ENCODE assay signal across 8 cellular contexts in the genomic region with DNA sequence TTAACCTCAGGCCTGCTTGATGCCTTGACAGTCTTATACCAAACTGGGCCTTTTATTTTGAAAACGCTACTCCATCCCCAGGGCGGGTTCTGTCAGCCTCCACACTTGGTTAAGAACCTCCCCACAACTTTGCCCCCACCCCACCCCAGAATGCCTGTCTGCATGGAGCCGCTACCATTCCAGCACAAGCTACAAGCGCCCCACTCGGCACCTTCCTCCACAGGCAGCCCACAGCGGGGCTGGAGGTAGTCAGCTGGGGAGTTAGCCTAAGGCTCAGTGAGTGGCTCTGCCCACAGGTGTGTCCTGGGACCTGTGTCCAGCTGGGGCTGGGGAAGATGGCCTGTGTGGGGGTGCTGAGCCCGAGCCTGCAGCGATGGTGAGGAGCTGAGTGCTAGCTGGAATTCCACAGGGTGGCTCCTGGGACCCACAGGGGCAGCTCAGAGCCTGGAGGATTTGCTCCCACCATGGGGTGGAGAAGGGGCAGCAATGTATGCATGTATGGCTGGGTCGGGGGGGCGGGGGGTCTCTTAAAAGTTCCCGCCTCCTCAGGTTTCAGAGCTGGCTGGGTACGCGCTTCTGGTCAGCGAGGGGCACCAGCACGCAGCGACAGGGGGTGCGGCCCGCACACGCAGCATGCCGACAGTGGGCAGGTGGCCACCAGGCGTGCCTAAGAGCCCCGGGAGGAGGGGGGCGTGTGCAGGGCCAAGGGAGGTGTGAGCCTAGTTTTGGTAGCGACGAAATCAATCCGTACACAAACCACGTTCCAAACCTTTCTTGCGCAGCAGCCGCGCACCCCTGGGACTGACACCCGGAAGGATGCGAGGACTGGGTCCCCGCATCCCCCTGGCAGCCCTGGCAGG. TPM values are rescaled to one million over a fixed set of nuclear protein-coding genes. Genes with fewer than 3 reads are reported as not detected.
A peak's percentile ranks its signal among the peaks of the same experiment; 100 is the strongest.
DNase-seq lines count a peak whose midpoint lies in the region; ATAC-seq lines count a peak whose summit lies in the region.

No MANE protein-coding gene starts in this region.

- H3K4me1 ChIP-seq in mononuclear cell (ENCODE audit: insufficient read depth, low read length) = peaks cover 7% of the 10 kb centered on the region
- H3K4me1 ChIP-seq in aorta (ENCODE audit: control insufficient read depth in 1 of 2, insufficient read depth in 2 of 2, low read length in 2 of 2) = peaks cover 0 to 1% of the 10 kb centered on the region in 2 donors

- intact Hi-C loops in dendritic cell treated with granulocyte-macrophage colony-stimulating factor and Interleukin-4, amounts not matched to agents 40 ng/mL and 50 ng/mL, for 4 days (cut with micrococcal nuclease) = no loop called here
- intact Hi-C loops in aorta (cut with DNase I) = no loop called here

- H3K36me3 ChIP-seq in aorta (ENCODE audit: control insufficient read depth in 1 of 2, insufficient read depth in 2 of 2, low read length in 1 of 2) = no peaks in the 10 kb centered on the region

- H3K36me3 Mint-ChIP-seq in dendritic cell treated with granulocyte-macrophage colony-stimulating factor and Interleukin-4, amounts not matched to agents 40 ng/mL and 50 ng/mL, for 4 days (ENCODE audit: low read depth) = no peaks in the 10 kb centered on the region

- H3K4me1 Mint-ChIP-seq in dendritic cell treated with granulocyte-macrophage colony-stimulating factor and Interleukin-4, amounts not matched to agents 40 ng/mL and 50 ng/mL, for 4 days (ENCODE audit: low read depth) = peaks cover 10% of the 10 kb centered on the region

- H3K27ac ChIP-seq in aorta (ENCODE audit: low read depth in 1 of 2, low read length in 2 of 2) = peak overlapping the region in 1 of 2 donors; percentile 77

- no peaks in the 10 kb centered on the region for H3K9me3 Mint-ChIP-seq in dendritic cell treated with granulocyte-macrophage colony-stimulating factor and Interleukin-4, amounts not matched to agents 40 ng/mL and 50 ng/mL, for 4 days

- H3K4me3 Mint-ChIP-seq in dendritic cell treated with granulocyte-macrophage colony-stimulating factor and Interleukin-4, amounts not matched to agents 40 ng/mL and 50 ng/mL, for 4 days = peak overlapping the region; percentile 57

- peak; percentile 23 for DNase-seq in stimulated activated CD4-positive, alpha-beta T cell treated with anti-CD3 and anti-CD28 coated beads, Interleukin-15, amount 100 ng/mL, for 24 hours
- DNase-seq in stimulated activated CD4-positive, alpha-beta T cell treated with anti-CD3 and anti-CD28 coated beads, Interleukin-2, amount 100 ng/mL, for 48 hours = no peak
- DNase-seq in aorta (no peak), HK-2 (ENCODE audit: unreplicated experiment) (no peak), NCI-H2196 treated with DMSO at 0.1 percent for 48 hours (lab: John Stamatoyannopoulos, UW; ENCODE audit: unreplicated experiment) (no peak), NCI-H1930 (lab: John Stamatoyannopoulos, UW) (no peak)

- no peak overlapping the region for H3K27ac Mint-ChIP-seq in dendritic cell treated with granulocyte-macrophage colony-stimulating factor and Interleukin-4, amounts not matched to agents 40 ng/mL and 50 ng/mL, for 4 days

- 28 to 37% methylated on average over 24 to 33 of the region's 33 CpGs for WGBS in aorta, 2 donors

- H3K9me3 ChIP-seq in mononuclear cell (ENCODE audit: low read depth, low read length) (no peaks in the 10 kb centered on the region), aorta (ENCODE audit: control insufficient read depth, low read length) (no peaks in the 10 kb centered on the region)

- H3K4me3 ChIP-seq in mononuclear cell (ENCODE audit: low read length) (peak overlapping the region; percentile 44), aorta (ENCODE audit: low read length in 2 of 2) (peak overlapping the region; percentile 67 to 87)

- ATAC-seq in aorta (ENCODE audit: low FRiP score) = peak; percentile 36

- peaks cover 52% of the 10 kb centered on the region for H3K27me3 Mint-ChIP-seq in dendritic cell treated with granulocyte-macrophage colony-stimulating factor and Interleukin-4, amounts not matched to agents 40 ng/mL and 50 ng/mL, for 4 days

- H3K27me3 ChIP-seq in mononuclear cell (ENCODE audit: insufficient read depth, low read length) (peaks cover 14% of the 10 kb centered on the region), aorta (ENCODE audit: control insufficient read depth in 1 of 2, insufficient read depth in 2 of 2, low read length in 1 of 2) (no peaks in the 10 kb centered on the region)

RNA-seq across cellular contexts. Expression of a gene that starts 0.9 kb away (rescaled TPM):
- total RNA-seq in mononuclear cell = 3.0 TPM
- total RNA-seq in aorta = 10 to 100 TPM; 15.8 to 18.0 TPM
- polyA plus RNA-seq in aorta = 10 to 100 TPM; 10.1 to 13.0 TPM

RNA-seq across cellular contexts. Expression of a gene that starts 15.2 kb away (rescaled TPM):
- total RNA-seq in mononuclear cell (not detected), aorta (not detected)
- not detected for polyA plus RNA-seq in aorta

RNA-seq across cellular contexts. Expression of a gene that starts 45.4 kb away (rescaled TPM):
- not detected for total RNA-seq in mononuclear cell
- total RNA-seq in aorta = not detected
- 1 to 10 TPM; 1.3 to 1.6 TPM for polyA plus RNA-seq in aorta
